Comparison of ENCODE assay signal across 8 cellular contexts in genomic region chr5:8908055-8908683, GRCh38.
DNase-seq lines count a peak whose midpoint lies in the region; ATAC-seq and TF ChIP-seq lines count a peak whose summit lies in the region.

No MANE protein-coding gene starts in this region.

- H3K4me1 Mint-ChIP-seq in endodermal cell, result no peaks in the 10 kb centered on the region

- no peaks in the 10 kb centered on the region for H3K36me3 Mint-ChIP-seq in endodermal cell (ENCODE audit: low read depth)

- H3K27ac Mint-ChIP-seq in endodermal cell, result no peak overlapping the region

- H3K4me1 ChIP-seq in heart left ventricle (no peaks in the 10 kb centered on the region), OCI-LY3 (ENCODE audit: low read length) (no peaks in the 10 kb centered on the region), endodermal cell (ENCODE audit: control insufficient read depth, insufficient read depth, low read length) (no peaks in the 10 kb centered on the region)

- no peak for TF ChIP-seq POLR2A in heart left ventricle (IDR thresholded peaks at IDR 0.05)

- no peaks in the 10 kb centered on the region for H3K9me3 ChIP-seq in heart left ventricle
- no peaks in the 10 kb centered on the region for H3K9me3 ChIP-seq in OCI-LY3 (ENCODE audit: insufficient read depth, low read length)
- H3K9me3 ChIP-seq in endodermal cell (ENCODE audit: control insufficient read depth, low read length), result no peaks in the 10 kb centered on the region

- H3K27me3 Mint-ChIP-seq in endodermal cell (ENCODE audit: insufficient read depth), result no peaks in the 10 kb centered on the region

- intact Hi-C loops in heart left ventricle (cut with DNase I), result no loop called here
- intact Hi-C loops in Right ventricle myocardium inferior (cut with DNase I), result no loop called here

- H3K27me3 ChIP-seq in heart left ventricle, result no peaks in the 10 kb centered on the region
- no peaks in the 10 kb centered on the region for H3K27me3 ChIP-seq in OCI-LY3 (ENCODE audit: low read depth, low read length)
- H3K27me3 ChIP-seq in endodermal cell (ENCODE audit: control insufficient read depth, insufficient read depth, low read length, poor library complexity, severe bottlenecking), result no peaks in the 10 kb centered on the region

- no peaks in the 10 kb centered on the region for H4K20me1 ChIP-seq in OCI-LY3 (ENCODE audit: insufficient read depth, low read length)

- H3K79me2 ChIP-seq in OCI-LY3 (ENCODE audit: low read length), result no peaks in the 10 kb centered on the region

- H3K4me2 ChIP-seq in OCI-LY3 (ENCODE audit: low read length), result no peak overlapping the region

- no peak overlapping the region for H2AFZ ChIP-seq in OCI-LY3 (ENCODE audit: low read depth, low read length)

- CTCF ChIA-PET in HEK293T (lab: Yijun Ruan, JAX), result interaction anchor here (0.6 to 1.0 kb wide), 4 partner anchors 9 to 1271 kb away, joined by 3 to 4 read pairs (median 3); no protein-coding TSS in a partner anchor

- H3K36me3 ChIP-seq in heart left ventricle (no peaks in the 10 kb centered on the region), OCI-LY3 (replicated peaks; ENCODE audit: low read depth, low read length) (no peaks in the 10 kb centered on the region), endodermal cell (ENCODE audit: control insufficient read depth, insufficient read depth, low read length) (no peaks in the 10 kb centered on the region)

- H3K4me3 ChIP-seq in heart left ventricle (no peak overlapping the region), OCI-LY3 (ENCODE audit: low read length) (no peak overlapping the region), endodermal cell (ENCODE audit: low read length) (no peak overlapping the region), retinal pigment epithelial cell (ENCODE audit: low read length) (no peak overlapping the region)

- H3K4me3 Mint-ChIP-seq in endodermal cell, result no peak overlapping the region

- H3K27ac ChIP-seq in heart left ventricle, result no peak overlapping the region
- no peak overlapping the region for H3K27ac ChIP-seq in OCI-LY3 (ENCODE audit: low read length)
- no peak overlapping the region for H3K27ac ChIP-seq in endodermal cell (ENCODE audit: low read depth, low read length)

- ATAC-seq in heart left ventricle (no peak), Right ventricle myocardium inferior (no peak), GM21423 (IDR thresholded peaks at IDR 0.05; ENCODE audit: unreplicated experiment) (no peak)

- no peak overlapping the region for H3K9ac ChIP-seq in OCI-LY3 (ENCODE audit: low read length)
- no peak overlapping the region for H3K9ac ChIP-seq in endodermal cell (ENCODE audit: extremely low read depth, low read length, poor library complexity, severe bottlenecking)

- no peak for DNase-seq in heart left ventricle
- DNase-seq in Right ventricle myocardium inferior (ENCODE audit: missing footprints), result no peak
- DNase-seq in HEK293T (ENCODE audit: extremely low spot score), result peak; percentile 46
- DNase-seq in endodermal cell, result peak; percentile 91
- DNase-seq in retinal pigment epithelial cell (ENCODE audit: low read depth), result no peak
- DNase-seq in NCI-H524 treated with DMSO at 0.1 percent for 48 hours (lab: John Stamatoyannopoulos, UW), result no peak

- TF ChIP-seq CTCF in heart left ventricle (IDR thresholded peaks at IDR 0.05), result peak; percentile 23 to 61 (median 52)
- TF ChIP-seq CTCF in OCI-LY3 (IDR thresholded peaks at IDR 0.05; ENCODE audit: low read depth, low read length), result peak; percentile 52
- peak; percentile 96 for TF ChIP-seq CTCF in endodermal cell (conservative IDR thresholded peaks at IDR 0.05)
- peak; percentile 89 for TF ChIP-seq CTCF in retinal pigment epithelial cell (conservative IDR thresholded peaks at IDR 0.05; ENCODE audit: low read depth, low read length)

- no peaks in the 10 kb centered on the region for H3K9me3 Mint-ChIP-seq in endodermal cell

- 50 to 67% (median 55%) methylated on average over 7 of the region's 7 CpGs for WGBS in heart left ventricle, 4 donors
- 52 to 83% methylated on average over 3 to 7 of the region's 7 CpGs for WGBS in endodermal cell (ENCODE audit: insufficient coverage in 1 of 2, insufficient read length in 1 of 2), 2 experiments

- POLR2A ChIA-PET in HEK293T (lab: Yijun Ruan, JAX), result no interaction called here

TF ChIP-seq in HEK293T, 16 proteins besides CTCF, POLR2A, EP300 and RAD21:
- no peak for TF ChIP-seq L3MBTL2 (conservative IDR thresholded peaks at IDR 0.05)
- TF ChIP-seq TARDBP (IDR thresholded peaks at IDR 0.05), result no peak
- TF ChIP-seq ELF4 (IDR thresholded peaks at IDR 0.05), result no peak
- no peak for TF ChIP-seq LEF1 (IDR thresholded peaks at IDR 0.05; ENCODE audit: borderline replicate concordance)
- TF ChIP-seq ZNF384 (IDR thresholded peaks at IDR 0.05), result no peak
- TF ChIP-seq CTBP1 (IDR thresholded peaks at IDR 0.05; ENCODE audit: borderline replicate concordance), result no peak
- TF ChIP-seq HDGF (IDR thresholded peaks at IDR 0.05; ENCODE audit: borderline replicate concordance), result no peak
- no peak for TF ChIP-seq PKNOX1 (IDR thresholded peaks at IDR 0.05)

Comparison
In these comparisons a context has a peak if more than half of its experiments do, and no peak if none do; other contexts are left out.
1. DNase-seq: peak in HEK293T (single experiment) and endodermal cell (single experiment); none in heart left ventricle (0 of 5), Right ventricle myocardium inferior (single experiment), retinal pigment epithelial cell (single experiment) and NCI-H524 treated with DMSO at 0.1 percent for 48 hours (single experiment).
2. Peak in every context shown above with its lines, with median percentiles within 50 percentile points of each other: CTCF ChIP-seq.